ENCODE assay signal across 8 cellular contexts in genomic region chr2:231786177-231786916, GRCh38. TPM values are rescaled to one million over a fixed set of nuclear protein-coding genes. Genes with fewer than 3 reads are reported as not detected.
DNase-seq lines count a peak whose midpoint lies in the region; ATAC-seq and TF ChIP-seq lines count a peak whose summit lies in the region.

TSS of gene COPS7B (plus strand) at chr2:231786445. CDS start at chr2:231788571, 2,126 bp downstream.

- H3K9me3 ChIP-seq in WERI-Rb-1 (ENCODE audit: severe bottlenecking) (no peaks in the 10 kb centered on the region), breast epithelium (no peaks in the 10 kb centered on the region), smooth muscle cell (replicated peaks; ENCODE audit: low read depth) (no peaks in the 10 kb centered on the region)

- peaks cover 29% of the 10 kb centered on the region for H4K20me1 ChIP-seq in smooth muscle cell (ENCODE audit: low read depth)

- no peak for TF ChIP-seq POLR2A in breast epithelium (IDR thresholded peaks at IDR 0.05)

- H2AFZ ChIP-seq in smooth muscle cell (ENCODE audit: low read depth) = peak within 1 kb of the TSS; percentile 98

- no peaks in the 10 kb centered on the region for H3K27me3 ChIP-seq in WERI-Rb-1 (ENCODE audit: insufficient read depth, low read depth, severe bottlenecking)
- H3K27me3 ChIP-seq in breast epithelium = no peaks in the 10 kb centered on the region
- no peaks in the 10 kb centered on the region for H3K27me3 ChIP-seq in smooth muscle cell (ENCODE audit: low read depth)

- H3K27ac ChIP-seq in 22Rv1 = peak within 1 kb of the TSS; percentile 66
- peak within 1 kb of the TSS; percentile 81 for H3K27ac ChIP-seq in WERI-Rb-1
- H3K27ac ChIP-seq in breast epithelium = peak within 1 kb of the TSS; percentile 70 to 78
- peak within 1 kb of the TSS; percentile 63 for H3K27ac ChIP-seq in smooth muscle cell (ENCODE audit: low read depth)

- DNase-seq in NCI-H2196 (lab: John Stamatoyannopoulos, UW; ENCODE audit: unreplicated experiment) (peak; percentile 83), WERI-Rb-1 (peak; percentile 89), breast epithelium (ENCODE audit: low spot score in 2 of 2) (peak; percentile 59 to 78), iPS-NIHi11 (ENCODE audit: low spot score) (peak; percentile 87), smooth muscle cell (lab: John Stamatoyannopoulos, UW; ENCODE audit: unreplicated experiment) (peak; percentile 50)

- H3K79me2 ChIP-seq in smooth muscle cell (ENCODE audit: low read depth) = peaks cover 54% of the 10 kb centered on the region

- intact Hi-C loops in breast epithelium (cut with DNase I; ENCODE audit: low total_unique reads) = no loop called here

- peak within 1 kb of the TSS; percentile 79 for H3K9ac ChIP-seq in smooth muscle cell (ENCODE audit: low read depth)

- peaks cover 2 to 22% of the 10 kb centered on the region in 2 donors for H3K4me1 ChIP-seq in breast epithelium
- peaks cover 24% of the 10 kb centered on the region for H3K4me1 ChIP-seq in smooth muscle cell (ENCODE audit: low read depth)

- H3K36me3 ChIP-seq in WERI-Rb-1 (peaks cover 29% of the 10 kb centered on the region), breast epithelium (no peaks in the 10 kb centered on the region), smooth muscle cell (ENCODE audit: low read depth) (no peaks in the 10 kb centered on the region)

- peak within 1 kb of the TSS; percentile 77 for H3K4me3 ChIP-seq in WERI-Rb-1 (ENCODE audit: low read depth, low read length)
- peak within 1 kb of the TSS; percentile 76 to 100 (median 99) for H3K4me3 ChIP-seq in breast epithelium
- peak within 1 kb of the TSS; percentile 74 for H3K4me3 ChIP-seq in smooth muscle cell

- WGBS in smooth muscle cell (ENCODE audit: low lambda C conversion rate) = 1% methylated on average over 61 of the region's 69 CpGs

- H3K4me2 ChIP-seq in smooth muscle cell = peak within 1 kb of the TSS; percentile 93

- ATAC-seq in GM18517 (IDR thresholded peaks at IDR 0.05; ENCODE audit: unreplicated experiment) = peak; percentile 39
- ATAC-seq in HG03066 (IDR thresholded peaks at IDR 0.05; ENCODE audit: low read depth, unreplicated experiment) = peak; percentile 48

- TF ChIP-seq CTCF in 22Rv1 (IDR thresholded peaks at IDR 0.05) = peak; percentile 84
- TF ChIP-seq CTCF in WERI-Rb-1 (IDR thresholded peaks at IDR 0.05; ENCODE audit: low read depth, low read length) = peak; percentile 69
- no peak for TF ChIP-seq CTCF in breast epithelium (IDR thresholded peaks at IDR 0.05)
- peak; percentile 48 for TF ChIP-seq CTCF in smooth muscle cell (IDR thresholded peaks at IDR 0.05; ENCODE audit: borderline replicate concordance, insufficient read depth, poor library complexity, severe bottlenecking)

- no peaks in the 10 kb centered on the region for H3F3A ChIP-seq in smooth muscle cell (ENCODE audit: low read depth)

RNA-seq across cellular contexts. Expression of gene COPS7B, which starts in this region (rescaled TPM):
- 10 to 100 TPM; 19.8 to 39.8 (median 32.1) TPM for total RNA-seq in breast epithelium
- total RNA-seq in smooth muscle cell = 27.2 and 29.7 TPM in 2 replicates
- polyA plus RNA-seq in smooth muscle cell = 33.9 and 41.8 TPM in 2 replicates

Comparison
In these comparisons a context has a peak if more than half of its experiments do, and no peak if none do; other contexts are left out.
1. Peak in every context shown above with its lines: DNase-seq, ATAC-seq, H3K4me3 ChIP-seq and H3K27ac ChIP-seq.
2. CTCF ChIP-seq: peak in 22Rv1 (single experiment), WERI-Rb-1 (single experiment) and smooth muscle cell (single experiment); none in breast epithelium (0 of 3).